In genomic region chr1:28506907-28507246, GRCh38 we compare ENCODE assay signal across 1 cellular context.
A peak's percentile ranks its signal among the peaks of the same experiment; 100 is the strongest.
TF ChIP-seq lines count a peak whose summit lies in the region.

No MANE protein-coding gene starts in this region.

TF ChIP-seq in K562, 482 proteins besides CTCF, POLR2A, EP300 and RAD21 (continued from another document and continues in another):
- TF ChIP-seq TFE3 (CRISPR knock-in tag; IDR thresholded peaks at IDR 0.05) (no peak), CREB1 (IDR thresholded peaks at IDR 0.05) (no peak), CREB1 (CRISPR knock-in tag; IDR thresholded peaks at IDR 0.05) (0 out of 2 replicates have a peak, but pooled peaks have one; percentile 40), ZBTB40 (IDR thresholded peaks at IDR 0.05) (peak; percentile 60; the same call in 1 of the 2 replicates), ZBTB40 (CRISPR knock-in tag; IDR thresholded peaks at IDR 0.05) (no peak), KDM1A (IDR thresholded peaks at IDR 0.05) (no peak), TBL1XR1 (IDR thresholded peaks at IDR 0.05; ENCODE audit: low read length in 2 of 2) (peak in 1 of 2 experiments; percentile 62; a peak in 1 of 4 replicates), CC2D1A (IDR thresholded peaks at IDR 0.05) (peak; percentile 14; the same call in 1 of the 2 replicates), POLR2B (IDR thresholded peaks at IDR 0.05; ENCODE audit: low read depth, partially characterized antibody) (peak; percentile 53), ZNF316 (IDR thresholded peaks at IDR 0.05) (peak; percentile 52; the same call in 1 of the 2 replicates), ZNF347 (CRISPR knock-in tag; IDR thresholded peaks at IDR 0.05; ENCODE audit: low read depth) (no peak), ZBTB17 (CRISPR knock-in tag; IDR thresholded peaks at IDR 0.05) (no peak), ASH1L (IDR thresholded peaks at IDR 0.05; ENCODE audit: borderline replicate concordance, low read depth, partially characterized antibody) (peak; percentile 26), CUX1 (CRISPR knock-in tag; IDR thresholded peaks at IDR 0.05) (no peak), POLR2AphosphoS2 (IDR thresholded peaks at IDR 0.05; ENCODE audit: low read length) (peak; percentile 74; the same call in 1 of the 2 replicates), CHD1 (IDR thresholded peaks at IDR 0.05; ENCODE audit: low read length) (peak; percentile 65), GTF3C2 (IDR thresholded peaks at IDR 0.05; ENCODE audit: borderline replicate concordance, extremely low read depth, insufficient read length) (no peak), RBM22 (IDR thresholded peaks at IDR 0.05; ENCODE audit: low read depth, low read length, poor library complexity, severe bottlenecking) (no peak), SRSF3 (IDR thresholded peaks at IDR 0.05; ENCODE audit: insufficient read depth, low read length) (0 out of 2 replicates have a peak, but pooled peaks have one; percentile 2), ARID3A (IDR thresholded peaks at IDR 0.05; ENCODE audit: borderline replicate concordance, low read depth, low read length) (0 out of 2 replicates have a peak, but pooled peaks have one; percentile 9), RBM39 (optimal IDR thresholded peaks at IDR 0.05; ENCODE audit: low read depth, low read length) (no peak), MAFF (IDR thresholded peaks at IDR 0.05; ENCODE audit: low read length) (0 out of 2 replicates have a peak, but pooled peaks have one; percentile 1), TAF9B (IDR thresholded peaks at IDR 0.05; ENCODE audit: partially characterized antibody) (peak; percentile 26), KDM4B (IDR thresholded peaks at IDR 0.05; ENCODE audit: borderline replicate concordance in 2 of 2, low read depth in 1 of 2) (0 out of 4 replicates have a peak, but pooled peaks of 1 of the 2 experiments have one; percentile 1), MIER1 (IDR thresholded peaks at IDR 0.05; ENCODE audit: low read depth) (0 out of 2 replicates have a peak, but pooled peaks have one; percentile 32), MYC (IDR thresholded peaks at IDR 0.05; ENCODE audit: low read depth, low read length) (peak; percentile 63), MYC (CRISPR knock-in tag; IDR thresholded peaks at IDR 0.05; ENCODE audit: borderline replicate concordance, low read depth) (no peak), GABPB2 (CRISPR knock-in tag; conservative IDR thresholded peaks at IDR 0.05) (no peak), NKRF (IDR thresholded peaks at IDR 0.05; ENCODE audit: borderline replicate concordance) (peak; percentile 44; the same call in 1 of the 2 replicates), KDM5B (IDR thresholded peaks at IDR 0.05; ENCODE audit: insufficient replicate concordance, low read depth, low read length) (peak; percentile 19), HDAC3 (IDR thresholded peaks at IDR 0.05; ENCODE audit: borderline replicate concordance, partially characterized antibody) (peak; percentile 20)
